In the genomic region with DNA sequence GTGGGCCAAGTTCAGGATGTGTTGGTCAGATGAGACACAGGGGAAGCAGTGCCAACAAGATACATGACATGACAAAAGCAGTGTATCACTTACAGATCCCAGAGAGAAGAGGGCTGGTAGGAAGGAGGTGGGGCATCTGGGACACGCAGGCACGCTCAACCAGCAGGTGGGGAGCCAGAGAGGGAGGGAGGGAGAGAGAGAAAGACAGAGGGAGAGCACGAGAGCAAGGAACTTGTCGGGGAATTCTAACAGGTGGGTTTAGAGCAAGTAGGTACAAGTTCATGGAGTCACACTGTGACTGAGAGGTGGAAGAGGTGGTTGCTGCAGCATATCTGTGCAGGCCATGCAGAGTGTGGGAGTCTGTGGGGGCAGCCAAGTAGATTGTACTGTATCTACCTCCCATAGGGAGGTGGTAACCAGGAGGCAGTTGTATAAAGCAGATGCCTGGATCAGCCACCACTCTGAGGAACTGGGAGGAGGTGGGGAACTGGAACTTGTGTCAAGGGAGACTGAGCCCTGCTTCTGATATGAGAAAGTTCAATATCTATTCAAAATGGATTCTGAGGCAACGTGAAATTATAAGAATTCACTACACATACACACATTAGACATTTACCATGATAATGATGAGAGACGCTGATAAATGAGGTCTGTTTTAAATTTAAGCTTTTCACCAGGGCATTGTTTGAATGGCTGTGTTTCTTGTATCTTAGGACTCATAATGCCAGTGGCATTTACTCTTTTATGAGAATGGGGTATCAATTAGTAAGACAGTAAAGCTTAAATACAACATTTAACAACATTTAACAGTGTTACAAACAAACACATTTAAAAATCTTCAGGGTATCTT, we compare ENCODE assay signal across 18 cellular contexts. TPM values are rescaled to one million over a fixed set of nuclear protein-coding genes. Genes with fewer than 3 reads are reported as not detected.
A peak's percentile ranks its signal among the peaks of the same experiment; 100 is the strongest.
DNase-seq lines count a peak whose midpoint lies in the region; ATAC-seq, FAIRE-seq and TF ChIP-seq lines count a peak whose summit lies in the region.
"Had no signal": no experiment of that assay in that cellular context is flagged by ENCODE, and none has a peak within 500 bp of the region (broad histone marks: within the 10 kb centered on the region; RNA-seq: fewer than 3 reads in every experiment).

No MANE protein-coding gene starts in this region.

- H3K36me3 ChIP-seq in RWPE2 (ENCODE audit: low read depth) (no peaks in the 10 kb centered on the region), kidney (ENCODE audit: control insufficient read depth in 1 of 2, insufficient read depth in 2 of 2, low read length in 2 of 2) (no peaks in the 10 kb centered on the region), Karpas-422 (ENCODE audit: insufficient read depth, low read length) (no peaks in the 10 kb centered on the region)
- H3K36me3 ChIP-seq: suprapubic skin had no signal

- H3K4me3 ChIP-seq in RWPE2 (ENCODE audit: severe bottlenecking), result no peak overlapping the region
- H3K4me3 ChIP-seq in kidney (ENCODE audit: low read length in 2 of 2), result no peak overlapping the region
- no peak overlapping the region for H3K4me3 ChIP-seq in Karpas-422 (ENCODE audit: low read length)
- H3K4me3 ChIP-seq: PC-9, suprapubic skin had no signal

- no peaks in the 10 kb centered on the region for H3K36me3 Mint-ChIP-seq in stimulated activated effector memory CD8-positive, alpha-beta T cell treated with anti-CD3 and anti-CD28 coated beads, Interleukin-12 subunit alpha, Interleukin-12 subunit beta, amount 100 ng/mL, for 72 hours
- no peaks in the 10 kb centered on the region for H3K36me3 Mint-ChIP-seq in activated T-helper 2 cell treated with anti-CD3 and anti-CD28 coated beads, Interferon-gamma antibody, Interleukin-2, Interleukin-4, amounts not matched to agents 10 μg/mL and 5 μg/mL and 100 μg/mL, durations not matched to agents 14 hours and 24 hours and 36 hours (ENCODE audit: low read depth)

- H3K27ac Mint-ChIP-seq in stimulated activated effector memory CD8-positive, alpha-beta T cell treated with anti-CD3 and anti-CD28 coated beads, Interleukin-12 subunit alpha, Interleukin-12 subunit beta, amount 100 ng/mL, for 72 hours, result no peak overlapping the region
- no peak overlapping the region for H3K27ac Mint-ChIP-seq in activated T-helper 2 cell treated with anti-CD3 and anti-CD28 coated beads, Interferon-gamma antibody, Interleukin-2, Interleukin-4, amounts not matched to agents 10 μg/mL and 5 μg/mL and 100 μg/mL, durations not matched to agents 14 hours and 24 hours and 36 hours
- H3K27ac Mint-ChIP-seq: activated CD4-positive, alpha-beta T cell treated with anti-CD3 and anti-CD28 coated beads, Interleukin-2, amount 10 ng/mL, durations not matched to agents 7 days and 5 days; dendritic cell treated with granulocyte-macrophage colony-stimulating factor and Interleukin-4, amounts not matched to agents 40 ng/mL and 50 ng/mL, for 4 days had no signal

- no peaks in the 10 kb centered on the region for H3K9me3 Mint-ChIP-seq in stimulated activated effector memory CD8-positive, alpha-beta T cell treated with anti-CD3 and anti-CD28 coated beads, Interleukin-12 subunit alpha, Interleukin-12 subunit beta, amount 100 ng/mL, for 72 hours
- no peaks in the 10 kb centered on the region for H3K9me3 Mint-ChIP-seq in activated T-helper 2 cell treated with anti-CD3 and anti-CD28 coated beads, Interferon-gamma antibody, Interleukin-2, Interleukin-4, amounts not matched to agents 10 μg/mL and 5 μg/mL and 100 μg/mL, durations not matched to agents 14 hours and 24 hours and 36 hours
- H3K9me3 Mint-ChIP-seq: dendritic cell treated with granulocyte-macrophage colony-stimulating factor and Interleukin-4, amounts not matched to agents 40 ng/mL and 50 ng/mL, for 4 days had no signal

- H3K79me2 ChIP-seq in Karpas-422 (ENCODE audit: low read length), result no peaks in the 10 kb centered on the region
- H3K79me2 ChIP-seq: parathyroid adenoma had no signal

- H3K9ac ChIP-seq in kidney (ENCODE audit: low read length in 2 of 2) (no peak overlapping the region), Karpas-422 (ENCODE audit: low read length) (no peak overlapping the region)
- H3K9ac ChIP-seq: parathyroid adenoma had no signal

- no peaks in the 10 kb centered on the region for H3K27me3 ChIP-seq in RWPE2 (ENCODE audit: insufficient read depth, poor library complexity, severe bottlenecking)
- no peaks in the 10 kb centered on the region for H3K27me3 ChIP-seq in Karpas-422 (ENCODE audit: low read length)
- H3K27me3 ChIP-seq: suprapubic skin had no signal

- H3K9me2 ChIP-seq in Karpas-422 (replicated peaks; ENCODE audit: insufficient read depth, low read length), result no peaks in the 10 kb centered on the region

- no peak for FAIRE-seq in kidney (lab: Jason Lieb, UNC)

- DNase-seq in Right ventricle myocardium superior, result no peak
- DNase-seq in left cardiac atrium, result no peak
- DNase-seq in RWPE2 (ENCODE audit: low spot score), result no peak
- DNase-seq in epithelial cell of prostate (ENCODE audit: low read depth, low spot score), result no peak
- no peak for DNase-seq in stimulated activated effector memory CD8-positive, alpha-beta T cell treated with anti-CD3 and anti-CD28 coated beads, Interleukin-12 subunit alpha, Interleukin-12 subunit beta, amount 100 ng/mL, for 72 hours (ENCODE audit: low spot score in 2 of 2)
- no peak for DNase-seq in activated T-helper 2 cell treated with anti-CD3 and anti-CD28 coated beads, Interferon-gamma antibody, Interleukin-2, Interleukin-4, amounts not matched to agents 10 μg/mL and 5 μg/mL and 100 μg/mL, durations not matched to agents 14 hours and 24 hours and 36 hours (ENCODE audit: low spot score)
- DNase-seq in kidney, result no peak
- no peak for DNase-seq in Karpas-422
- DNase-seq: activated CD4-positive, alpha-beta T cell treated with anti-CD3 and anti-CD28 coated beads, Interleukin-2, amount 10 ng/mL, durations not matched to agents 7 days and 5 days; amygdala; HCEC 1CT; midbrain; NCI-H2227 treated with DMSO at 0.1 percent for 48 hours; PC-9; stimulated activated CD4-positive, alpha-beta T cell treated with anti-CD3 and anti-CD28 coated beads, Interleukin-12 subunit alpha, Interleukin-12 subunit beta, amount 100 ng/mL, for 4 hours had no signal

- H3K4me1 ChIP-seq in RWPE2 (ENCODE audit: insufficient read depth, poor library complexity, severe bottlenecking), result peaks cover 45% of the 10 kb centered on the region
- no peaks in the 10 kb centered on the region for H3K4me1 ChIP-seq in kidney (ENCODE audit: control insufficient read depth in 1 of 2, insufficient read depth in 1 of 2, low read depth in 1 of 2, low read length in 2 of 2)
- H3K4me1 ChIP-seq in Karpas-422 (ENCODE audit: low read length), result no peaks in the 10 kb centered on the region
- H3K4me1 ChIP-seq: parathyroid adenoma, suprapubic skin had no signal

- H3K9me3 ChIP-seq in RWPE2 (ENCODE audit: severe bottlenecking) (no peaks in the 10 kb centered on the region), kidney (ENCODE audit: control insufficient read depth in 1 of 2, low read length in 2 of 2) (no peaks in the 10 kb centered on the region), Karpas-422 (ENCODE audit: low read length) (no peaks in the 10 kb centered on the region)
- H3K9me3 ChIP-seq: suprapubic skin had no signal

- no peaks in the 10 kb centered on the region for H3K27me3 Mint-ChIP-seq in activated T-helper 2 cell treated with anti-CD3 and anti-CD28 coated beads, Interferon-gamma antibody, Interleukin-2, Interleukin-4, amounts not matched to agents 10 μg/mL and 5 μg/mL and 100 μg/mL, durations not matched to agents 14 hours and 24 hours and 36 hours (ENCODE audit: low read depth)
- H3K27me3 Mint-ChIP-seq: dendritic cell treated with granulocyte-macrophage colony-stimulating factor and Interleukin-4, amounts not matched to agents 40 ng/mL and 50 ng/mL, for 4 days had no signal

- no peak overlapping the region for H3K4me3 Mint-ChIP-seq in stimulated activated effector memory CD8-positive, alpha-beta T cell treated with anti-CD3 and anti-CD28 coated beads, Interleukin-12 subunit alpha, Interleukin-12 subunit beta, amount 100 ng/mL, for 72 hours
- no peak overlapping the region for H3K4me3 Mint-ChIP-seq in activated T-helper 2 cell treated with anti-CD3 and anti-CD28 coated beads, Interferon-gamma antibody, Interleukin-2, Interleukin-4, amounts not matched to agents 10 μg/mL and 5 μg/mL and 100 μg/mL, durations not matched to agents 14 hours and 24 hours and 36 hours (ENCODE audit: low read depth)
- H3K4me3 Mint-ChIP-seq: activated CD4-positive, alpha-beta T cell treated with anti-CD3 and anti-CD28 coated beads, Interleukin-2, amount 10 ng/mL, durations not matched to agents 7 days and 5 days; dendritic cell treated with granulocyte-macrophage colony-stimulating factor and Interleukin-4, amounts not matched to agents 40 ng/mL and 50 ng/mL, for 4 days had no signal

- ATAC-seq in Right ventricle myocardium superior (ENCODE audit: poor library complexity) (peak; percentile 38), left cardiac atrium (no peak), RWPE2 (ENCODE audit: low read depth) (no peak)
- ATAC-seq in stimulated activated effector memory CD8-positive, alpha-beta T cell treated with anti-CD3 and anti-CD28 coated beads, Interleukin-12 subunit alpha, Interleukin-12 subunit beta, amount 100 ng/mL, for 72 hours, result peak; percentile 16

- intact Hi-C loops in Right ventricle myocardium superior (cut with DNase I) (no loop called here), left cardiac atrium (cut with DNase I) (no loop called here), kidney (cut with DNase I) (no loop called here)
- intact Hi-C loops in activated T-helper 2 cell treated with anti-CD3 and anti-CD28 coated beads, Interferon-gamma antibody, Interleukin-2, Interleukin-4, amounts not matched to agents 10 μg/mL and 5 μg/mL and 100 μg/mL, durations not matched to agents 14 hours and 24 hours and 36 hours (cut with micrococcal nuclease), result no loop called here

- TF ChIP-seq CTCF in RWPE2 (IDR thresholded peaks at IDR 0.05; ENCODE audit: poor library complexity, severe bottlenecking), result no peak
- no peak for TF ChIP-seq CTCF in kidney (IDR thresholded peaks at IDR 0.05; ENCODE audit: borderline replicate concordance, extremely low read depth, insufficient read depth)

- H4K20me1 ChIP-seq in Karpas-422 (ENCODE audit: insufficient read depth, low read depth, low read length), result no peaks in the 10 kb centered on the region

- H2AFZ ChIP-seq in Karpas-422 (ENCODE audit: low read length), result no peak overlapping the region
- H2AFZ ChIP-seq: parathyroid adenoma, PC-9 had no signal

- H3K4me1 Mint-ChIP-seq in stimulated activated effector memory CD8-positive, alpha-beta T cell treated with anti-CD3 and anti-CD28 coated beads, Interleukin-12 subunit alpha, Interleukin-12 subunit beta, amount 100 ng/mL, for 72 hours, result no peaks in the 10 kb centered on the region
- no peaks in the 10 kb centered on the region for H3K4me1 Mint-ChIP-seq in activated T-helper 2 cell treated with anti-CD3 and anti-CD28 coated beads, Interferon-gamma antibody, Interleukin-2, Interleukin-4, amounts not matched to agents 10 μg/mL and 5 μg/mL and 100 μg/mL, durations not matched to agents 14 hours and 24 hours and 36 hours (ENCODE audit: low read depth)
- H3K4me1 Mint-ChIP-seq: activated CD4-positive, alpha-beta T cell treated with anti-CD3 and anti-CD28 coated beads, Interleukin-2, amount 10 ng/mL, durations not matched to agents 7 days and 5 days had no signal

- H3K4me2 ChIP-seq in Karpas-422 (ENCODE audit: low read depth, low read length, poor library complexity, severe bottlenecking), result no peak overlapping the region
- H3K4me2 ChIP-seq: PC-9 had no signal

- H3K27ac ChIP-seq in RWPE2 (ENCODE audit: poor library complexity, severe bottlenecking), result peak overlapping the region; percentile 96
- H3K27ac ChIP-seq in epithelial cell of prostate, result peak overlapping the region; percentile 62
- no peak overlapping the region for H3K27ac ChIP-seq in kidney (ENCODE audit: low read depth in 2 of 2, low read length in 2 of 2)
- H3K27ac ChIP-seq in Karpas-422 (ENCODE audit: low read length), result no peak overlapping the region
- H3K27ac ChIP-seq: parathyroid adenoma, PC-9, suprapubic skin had no signal

RNA-seq across cellular contexts. Expression of a gene that starts 43.7 kb away (rescaled TPM):
- 4.9 TPM for total RNA-seq in Right ventricle myocardium superior
- 1 to 10 TPM; 4.7 to 8.9 TPM for total RNA-seq in left cardiac atrium
- total RNA-seq in activated T-helper 2 cell treated with anti-CD3 and anti-CD28 coated beads, Interferon-gamma antibody, Interleukin-2, Interleukin-4, amounts not matched to agents 10 μg/mL and 5 μg/mL and 100 μg/mL, durations not matched to agents 14 hours and 24 hours and 36 hours, result 3.7 and 5.5 TPM in 2 replicates
- total RNA-seq in kidney, result 9.9 TPM
- 8.3 TPM for polyA plus RNA-seq in kidney (ENCODE audit: insufficient read depth, low read depth, low replicate concordance)
- 1.2 and 2.0 TPM in 2 replicates for total RNA-seq in Karpas-422 (2014; rRNA removed; shearing (Covaris generic); ENCODE audit: low replicate concordance)

RNA-seq across cellular contexts. Expression of a gene that starts 50.4 kb away (rescaled TPM):
- total RNA-seq in Right ventricle myocardium superior, result 4.9 TPM
- 10 to 100 TPM in 1 of 2 donors, 1 to 10 TPM in 1; 7.5 to 14.3 TPM for total RNA-seq in left cardiac atrium
- total RNA-seq in activated T-helper 2 cell treated with anti-CD3 and anti-CD28 coated beads, Interferon-gamma antibody, Interleukin-2, Interleukin-4, amounts not matched to agents 10 μg/mL and 5 μg/mL and 100 μg/mL, durations not matched to agents 14 hours and 24 hours and 36 hours, result 2.3 and 3.0 TPM in 2 replicates
- total RNA-seq in kidney, result 16.9 TPM
- polyA plus RNA-seq in kidney (ENCODE audit: insufficient read depth, low read depth, low replicate concordance), result 2.3 TPM
- total RNA-seq in Karpas-422 (2014; rRNA removed; shearing (Covaris generic); ENCODE audit: low replicate concordance), result 0.22 TPM in 1 of 2 replicates, not detected in the other

Comparison
In these comparisons a context has a peak if more than half of its experiments do, and no peak if none do; other contexts are left out.
1. ATAC-seq: peak in Right ventricle myocardium superior (single experiment) and stimulated activated effector memory CD8-positive, alpha-beta T cell treated with anti-CD3 and anti-CD28 coated beads, Interleukin-12 subunit alpha, Interleukin-12 subunit beta, amount 100 ng/mL, for 72 hours (single experiment); none in left cardiac atrium (0 of 2) and RWPE2 (single experiment).
2. H3K27ac ChIP-seq: peak in RWPE2 (single experiment) and epithelial cell of prostate (single experiment); none in kidney (0 of 2) and Karpas-422 (single experiment).